8 cellular contexts compared by ENCODE assay signal in the genomic region with DNA sequence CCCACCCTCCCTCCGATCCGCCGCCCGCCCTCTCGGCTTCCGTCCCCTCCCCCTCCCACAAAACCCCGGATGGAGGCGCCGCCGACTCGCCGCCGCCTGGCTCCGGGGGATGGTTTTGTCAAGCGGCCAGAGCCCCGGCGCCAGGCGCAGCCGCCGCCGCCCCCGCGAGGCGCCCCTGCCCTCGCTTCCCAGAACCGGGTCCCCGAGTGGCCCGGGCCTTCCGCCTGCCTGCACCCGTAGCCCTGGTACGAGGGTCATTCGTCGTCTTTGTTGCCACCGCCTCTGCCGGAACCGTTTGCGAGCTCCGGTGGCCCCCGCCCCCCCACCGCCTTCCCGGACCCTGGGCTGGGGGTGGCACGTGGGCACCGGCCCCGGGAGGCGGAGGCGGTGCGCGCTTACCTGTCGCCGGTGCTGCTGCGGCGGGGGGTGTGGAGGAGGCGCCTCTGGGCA. TPM values are rescaled to one million over a fixed set of nuclear protein-coding genes. Genes with fewer than 3 reads are reported as not detected.
DNase-seq lines count a peak whose midpoint lies in the region; ATAC-seq and TF ChIP-seq lines count a peak whose summit lies in the region.

No MANE protein-coding gene starts in this region.

- no peaks in the 10 kb centered on the region for H3K36me3 ChIP-seq in colonic mucosa
- no peaks in the 10 kb centered on the region for H3K36me3 ChIP-seq in left lung

- DNase-seq in HFF-Myc (ENCODE audit: extremely low read depth, low read depth) (no peak), NCI-H1694 (lab: John Stamatoyannopoulos, UW) (peak; percentile 28), colonic mucosa (peak; percentile 84), left lung (peak; percentile 80 to 93)
- peak; percentile 83 for DNase-seq in activated CD4-positive, alpha-beta T cell treated with anti-CD3 and anti-CD28 coated beads for 48 hours
- peak; percentile 79 to 84 for DNase-seq in stimulated activated CD4-positive, alpha-beta T cell treated with anti-CD3 and anti-CD28 coated beads, Interleukin-2, amount 100 ng/mL, for 24 hours

- TF ChIP-seq CTCF in GM12875 (IDR thresholded peaks at IDR 0.05; ENCODE audit: borderline replicate concordance, insufficient read depth, low read depth, low read length) = no peak
- no peak for TF ChIP-seq CTCF in HFF-Myc (IDR thresholded peaks at IDR 0.05; ENCODE audit: low read depth, low read length, missing control alignments)
- no peak for TF ChIP-seq CTCF in colonic mucosa (IDR thresholded peaks at IDR 0.05)
- TF ChIP-seq CTCF in left lung (IDR thresholded peaks at IDR 0.05) = no peak

- H3K27ac ChIP-seq in colonic mucosa (peak overlapping the region; percentile 98), left lung (peak overlapping the region; percentile 99 to 100)

- intact Hi-C loops in colonic mucosa (cut with DNase I) = loop anchor here (5.0 kb wide), 1 partner anchor 61 kb away; a partner anchor contains a TSS
- intact Hi-C loops in left lung (cut with DNase I) = no loop called here

- peak overlapping the region; percentile 74 to 92 for H3K9ac ChIP-seq in colonic mucosa (ENCODE audit: low read depth in 2 of 2, low read length in 2 of 2)

- peaks cover 6% of the 10 kb centered on the region for H3K4me1 ChIP-seq in colonic mucosa
- peaks cover 18 to 61% of the 10 kb centered on the region in 2 donors for H3K4me1 ChIP-seq in left lung

- no peaks in the 10 kb centered on the region for H3K27me3 ChIP-seq in colonic mucosa
- no peaks in the 10 kb centered on the region for H3K27me3 ChIP-seq in left lung

- H3K4me3 ChIP-seq in GM12875 (ENCODE audit: low read depth, low read length) = peak overlapping the region; percentile 83
- H3K4me3 ChIP-seq in HFF-Myc (replicated peaks; ENCODE audit: low read depth, low read length) = peak overlapping the region; percentile 79
- H3K4me3 ChIP-seq in colonic mucosa = peak overlapping the region; percentile 74
- H3K4me3 ChIP-seq in left lung = peak overlapping the region; percentile 98 to 99

- peak; percentile 30 for ATAC-seq in left lung
- ATAC-seq in HG03565 (IDR thresholded peaks at IDR 0.05; ENCODE audit: unreplicated experiment) = no peak

- H3K9me3 ChIP-seq in colonic mucosa (no peaks in the 10 kb centered on the region), left lung (no peaks in the 10 kb centered on the region)

RNA-seq across cellular contexts. Expression of a gene that starts 0.3 kb away (rescaled TPM):
- total RNA-seq in colonic mucosa (10 to 100 TPM in 1 of 2 donors, 1 to 10 TPM in 1; 9.6 to 13.7 TPM), left lung (10 to 100 TPM; 10.7 to 13.7 TPM)
